ENCODE assay signal across 24 cellular contexts in the genomic region with DNA sequence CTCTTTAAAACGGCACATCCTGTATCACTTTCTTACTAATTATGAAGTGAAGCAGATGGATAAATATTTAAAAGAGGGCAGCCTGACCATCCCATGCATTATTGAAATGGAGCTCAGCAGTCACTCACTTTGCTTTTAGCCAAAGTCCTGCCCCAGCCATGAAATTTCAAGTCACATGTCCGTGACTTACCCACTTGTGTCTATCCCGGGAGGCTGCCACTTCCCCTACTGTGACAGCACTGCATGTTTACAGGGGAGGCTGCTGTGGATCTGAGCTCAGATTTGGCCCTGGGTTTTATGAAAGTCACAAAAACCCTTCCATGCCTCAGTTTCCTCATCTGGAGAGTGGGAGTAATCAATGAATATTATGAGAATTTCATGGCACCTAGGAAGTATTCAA. TPM values are rescaled to one million over a fixed set of nuclear protein-coding genes. Genes with fewer than 3 reads are reported as not detected.
DNase-seq lines count a peak whose midpoint lies in the region; ATAC-seq and TF ChIP-seq lines count a peak whose summit lies in the region.
"Had no signal": no experiment of that assay in that cellular context is flagged by ENCODE, and none has a peak within 500 bp of the region (broad histone marks: within the 10 kb centered on the region; RNA-seq: fewer than 3 reads in every experiment).

No MANE protein-coding gene starts in this region.

- no peaks in the 10 kb centered on the region for H3K27me3 ChIP-seq in RWPE2 (ENCODE audit: insufficient read depth, poor library complexity, severe bottlenecking)
- H3K27me3 ChIP-seq in muscle layer of duodenum (ENCODE audit: low read depth, low read length): no peaks in the 10 kb centered on the region
- H3K27me3 ChIP-seq in spleen (replicated peaks in 1 of 7): no peaks in the 10 kb centered on the region
- H3K27me3 ChIP-seq: right lobe of liver, testis had no signal

- no peaks in the 10 kb centered on the region for H3K9me3 ChIP-seq in RWPE2 (ENCODE audit: severe bottlenecking)
- no peaks in the 10 kb centered on the region for H3K9me3 ChIP-seq in muscle layer of duodenum (ENCODE audit: control insufficient read depth in 1 of 2, low read length in 2 of 2)
- no peaks in the 10 kb centered on the region for H3K9me3 ChIP-seq in spleen
- H3K9me3 ChIP-seq: HAP-1, right lobe of liver, testis had no signal

- DNase-seq in RWPE2 (ENCODE audit: low spot score): peak; percentile 43
- DNase-seq in coronary artery (ENCODE audit: low spot score): peak; percentile 64
- DNase-seq in spleen: no peak
- DNase-seq in NCI-H2196 (lab: John Stamatoyannopoulos, UW; ENCODE audit: unreplicated experiment): no peak
- no peak for DNase-seq in GDM1 (lab: John Stamatoyannopoulos, UW)
- no peak for DNase-seq in DMS 273 treated with DMSO at 0.1 percent for 48 hours (lab: John Stamatoyannopoulos, UW)
- DNase-seq: activated CD4-positive, alpha-beta T cell treated with anti-CD3 and anti-CD28 coated beads for 1 hour; activated naive CD4-positive, alpha-beta T cell treated with anti-CD3 and anti-CD28 coated beads, Interleukin-2, amount 10 ng/mL, durations not matched to agents 7 days and 5 days; activated T-cell treated with anti-CD3 and anti-CD28 coated beads, Interleukin-2, amount 50 U/mL, for 48 hours; anterior cingulate cortex; CD8-positive, alpha-beta memory T cell; effector CD8-positive, alpha-beta T cell; glutamatergic neuron; NCI-H1048; NCI-H2029 treated with DMSO at 0.1 percent for 48 hours; NCI-H446 treated with DMSO at 0.1 percent for 48 hours; nucleus accumbens; testis had no signal

- H3K36me3 ChIP-seq in RWPE2 (ENCODE audit: low read depth) (peaks cover 99% of the 10 kb centered on the region), muscle layer of duodenum (ENCODE audit: control insufficient read depth in 1 of 2, insufficient read depth in 2 of 2, low read length in 2 of 2) (peaks cover 0 to 36% of the 10 kb centered on the region in 2 donors), spleen (no peaks in the 10 kb centered on the region)
- H3K36me3 ChIP-seq: HAP-1, right lobe of liver had no signal

- no peak for TF ChIP-seq POLR2A in spleen (IDR thresholded peaks at IDR 0.05)

- intact Hi-C loops in spleen (cut with DNase I; ENCODE audit: low total_unique reads): no loop called here

- H3K4me1 ChIP-seq in RWPE2 (ENCODE audit: insufficient read depth, poor library complexity, severe bottlenecking) (peaks cover 7% of the 10 kb centered on the region), muscle layer of duodenum (ENCODE audit: control insufficient read depth in 1 of 2, insufficient read depth in 2 of 2, low read length in 2 of 2) (peaks cover 0 to 14% of the 10 kb centered on the region in 2 donors), spleen (peaks cover 0 to 46% (median 37%) of the 10 kb centered on the region in 6 donors)
- H3K4me1 ChIP-seq: HAP-1, right lobe of liver had no signal

- peak overlapping the region; percentile 27 for H3K27ac ChIP-seq in RWPE2 (ENCODE audit: poor library complexity, severe bottlenecking)
- H3K27ac ChIP-seq in coronary artery: no peak overlapping the region
- H3K27ac ChIP-seq in muscle layer of duodenum (ENCODE audit: low read length): peak overlapping the region; percentile 65
- H3K27ac ChIP-seq in spleen: peak overlapping the region; percentile 60 to 89 (median 84)
- H3K27ac ChIP-seq: KMS-11 had no signal

- TF ChIP-seq CTCF in RWPE2 (IDR thresholded peaks at IDR 0.05; ENCODE audit: poor library complexity, severe bottlenecking): no peak
- no peak for TF ChIP-seq CTCF in coronary artery (IDR thresholded peaks at IDR 0.05)
- no peak for TF ChIP-seq CTCF in spleen (IDR thresholded peaks at IDR 0.05 in 8 of 11, conservative IDR thresholded peaks at IDR 0.05 in 3 of 11)

- 34 to 64% (median 45%) methylated on average over 3 of the region's 3 CpGs for WGBS in spleen, 5 donors

- ATAC-seq in RWPE2 (ENCODE audit: low read depth): no peak
- ATAC-seq: stimulated activated memory B cell treated with anti-CD40 and anti-IgM and Interleukin-4, amounts not matched to agents 10 μg/mL and 1 μg/mL and 100 μg/mL, for 72 hours had no signal

- H3K4me3 ChIP-seq in RWPE2 (ENCODE audit: severe bottlenecking) (no peak overlapping the region), coronary artery (no peak overlapping the region), muscle layer of duodenum (ENCODE audit: low read depth in 1 of 2, low read length in 2 of 2) (no peak overlapping the region), spleen (no peak overlapping the region)
- H3K4me3 ChIP-seq: HAP-1, right lobe of liver, testis had no signal

RNA-seq across cellular contexts. Expression of gene LRRK1, which starts 17.9 kb away (rescaled TPM):
- total RNA-seq in spleen: 10 to 100 TPM; 31.3 to 60.2 (median 49.9) TPM
- 10 to 100 TPM; 12.0 to 23.6 (median 12.8) TPM for polyA plus RNA-seq in spleen
- polyA plus RNA-seq: CD8-positive, alpha-beta memory T cell had no signal

RNA-seq across cellular contexts. Expression of gene ALDH1A3, which starts 21.7 kb away (rescaled TPM):
- 10 to 100 TPM in 2 of 7 donors, 1 to 10 TPM in 4, under 1 TPM in 1; 0.94 to 22.3 (median 6.4) TPM for total RNA-seq in spleen
- 1 to 10 TPM; 1.1 to 4.0 (median 1.4) TPM for polyA plus RNA-seq in spleen
- total RNA-seq: activated CD8-positive, alpha-beta memory T cell treated with anti-CD3 and anti-CD28 coated beads for 36 hours; CD8-positive, alpha-beta memory T cell had no signal
- polyA plus RNA-seq: CD8-positive, alpha-beta memory T cell had no signal

Comparison
In these comparisons a context has a peak if more than half of its experiments do, and no peak if none do; other contexts are left out.
1. DNase-seq: peak in RWPE2 (single experiment) and coronary artery (single experiment); none in spleen (single experiment), NCI-H2196 (single experiment), GDM1 (single experiment) and DMS 273 treated with DMSO at 0.1 percent for 48 hours (single experiment).
2. H3K27ac ChIP-seq: peak in RWPE2 (single experiment), muscle layer of duodenum (single experiment) and spleen (8 of 8); none in coronary artery (0 of 2).